Comparison of ENCODE assay signal across 8 cellular contexts in the genomic region with DNA sequence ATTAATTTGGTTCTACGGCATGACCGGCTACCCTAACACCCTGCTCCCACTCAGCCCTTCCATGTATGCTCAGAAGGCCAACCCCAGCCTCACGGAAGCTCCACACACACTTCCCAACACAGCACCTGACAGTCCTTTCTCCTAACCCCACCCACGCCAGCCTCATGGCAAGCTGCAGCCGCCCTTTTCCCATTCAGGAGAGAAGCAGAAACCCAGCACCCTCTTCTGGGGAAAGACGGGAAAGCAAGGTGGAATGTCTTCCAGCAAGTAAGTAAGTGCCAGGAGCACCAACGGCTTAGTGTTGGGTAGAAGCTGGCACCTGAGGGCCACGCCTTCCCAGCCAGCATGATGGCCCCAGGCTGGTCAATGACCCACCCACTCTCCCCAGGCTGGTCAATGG. TPM values are rescaled to one million over a fixed set of nuclear protein-coding genes. Genes with fewer than 3 reads are reported as not detected.
A peak's percentile ranks its signal among the peaks of the same experiment; 100 is the strongest.
DNase-seq lines count a peak whose midpoint lies in the region; ATAC-seq, FAIRE-seq and TF ChIP-seq lines count a peak whose summit lies in the region.

No MANE protein-coding gene starts in this region.

- ATAC-seq in HG03378 (IDR thresholded peaks at IDR 0.05; ENCODE audit: unreplicated experiment) = no peak

- TF ChIP-seq CTCF in WERI-Rb-1 (IDR thresholded peaks at IDR 0.05; ENCODE audit: low read depth, low read length) = peak; percentile 81
- peak; percentile 48 for TF ChIP-seq CTCF in hepatocyte (IDR thresholded peaks at IDR 0.05; ENCODE audit: poor library complexity)

- H4K20me1 ChIP-seq in hepatocyte (ENCODE audit: insufficient read depth, poor library complexity, severe bottlenecking) = no peaks in the 10 kb centered on the region

- H3K4me1 ChIP-seq in hepatocyte (ENCODE audit: insufficient read depth) = peaks cover 11% of the 10 kb centered on the region

- H3K9me2 ChIP-seq in hepatocyte (replicated peaks; ENCODE audit: insufficient read depth) = no peaks in the 10 kb centered on the region

- H3K27ac ChIP-seq in WERI-Rb-1 (peak overlapping the region; percentile 12; the same call in 1 of the 2 replicates), hepatocyte (no peak overlapping the region)

- H3K79me2 ChIP-seq in hepatocyte = no peaks in the 10 kb centered on the region

- H3K4me3 ChIP-seq in WERI-Rb-1 (ENCODE audit: low read depth, low read length) (no peak overlapping the region), hepatocyte (no peak overlapping the region)

- no peak overlapping the region for H3K4me2 ChIP-seq in hepatocyte

- WGBS in hepatocyte (ENCODE audit: low lambda C conversion rate, missing lambda C conversion rate) = 60% methylated on average over 8 of the region's 8 CpGs

- no peak for TF ChIP-seq POLR2A in GM12892 (IDR thresholded peaks at IDR 0.05; ENCODE audit: low read depth, low read length)

- H3K9me3 ChIP-seq in WERI-Rb-1 (ENCODE audit: severe bottlenecking) (no peaks in the 10 kb centered on the region), hepatocyte (ENCODE audit: low read depth) (no peaks in the 10 kb centered on the region)

- DNase-seq in Ammon's horn (ENCODE audit: low spot score) (peak; percentile 62), LoVo (ENCODE audit: low spot score) (peak; percentile 3), WERI-Rb-1 (peak; percentile 92), hepatocyte (ENCODE audit: low spot score) (peak; percentile 79), globus pallidus (ENCODE audit: low spot score) (no peak), GM12892 (ENCODE audit: insufficient read length) (no peak)
- DNase-seq in activated CD4-positive, alpha-beta T cell treated with anti-CD3 and anti-CD28 coated beads, Interleukin-2, amount 50 U/mL, for 1 hour = no peak

- H3K27me3 ChIP-seq in WERI-Rb-1 (ENCODE audit: insufficient read depth, low read depth, severe bottlenecking) = no peaks in the 10 kb centered on the region
- H3K27me3 ChIP-seq in hepatocyte = no peaks in the 10 kb centered on the region

- H3K36me3 ChIP-seq in WERI-Rb-1 (no peaks in the 10 kb centered on the region), hepatocyte (replicated peaks; ENCODE audit: insufficient read depth, low read depth) (no peaks in the 10 kb centered on the region)

- no peak for FAIRE-seq in GM12892 (lab: Jason Lieb, UNC)

- H2AFZ ChIP-seq in hepatocyte = no peak overlapping the region

RNA-seq across cellular contexts. Expression of gene ABR, which starts 32.1 kb away (rescaled TPM):
- total RNA-seq in hepatocyte = 51.5 and 130 TPM in 2 replicates
- 26.8 and 29.5 TPM in 2 replicates for polyA plus RNA-seq in hepatocyte
- 33.9 TPM for polyA plus RNA-seq in GM12892 (2012; ENCODE audit: missing spikeins)

Comparison
In these comparisons a context has a peak if more than half of its experiments do, and no peak if none do; other contexts are left out.
1. DNase-seq: peak in Ammon's horn (single experiment), LoVo (single experiment), WERI-Rb-1 (single experiment) and hepatocyte (single experiment); none in globus pallidus (single experiment), activated CD4-positive, alpha-beta T cell treated with anti-CD3 and anti-CD28 coated beads, Interleukin-2, amount 50 U/mL, for 1 hour (single experiment) and GM12892 (single experiment).